ENCODE assay signal across 22 cellular contexts in genomic region chr6:164570791-164571190, GRCh38.
DNase-seq lines count a peak whose midpoint lies in the region; ATAC-seq lines count a peak whose summit lies in the region.
"Had no signal": no experiment of that assay in that cellular context is flagged by ENCODE, and none has a peak within 500 bp of the region (broad histone marks: within the 10 kb centered on the region; RNA-seq: fewer than 3 reads in every experiment).

No MANE protein-coding gene starts in this region.

- H3K4me2 ChIP-seq in neuronal stem cell (ENCODE audit: insufficient read depth, low read length, poor library complexity, severe bottlenecking) = no peak overlapping the region
- H3K4me2 ChIP-seq: BLaER1 had no signal

- H2BK120ac ChIP-seq in neuronal stem cell (ENCODE audit: low read depth, low read length) = no peak overlapping the region

- H2AK5ac ChIP-seq in neuronal stem cell (ENCODE audit: low read depth, low read length) = no peak overlapping the region

- no peak overlapping the region for H2BK15ac ChIP-seq in neuronal stem cell (ENCODE audit: low read length)

- no peak overlapping the region for H4K91ac ChIP-seq in neuronal stem cell (ENCODE audit: low read depth, low read length, poor library complexity)

- no peaks in the 10 kb centered on the region for H3K79me1 ChIP-seq in neuronal stem cell (ENCODE audit: low read depth, low read length)

- H2BK12ac ChIP-seq in neuronal stem cell (ENCODE audit: low read length) = no peak overlapping the region

- DNase-seq in RPMI7951 (ENCODE audit: low read depth) = peak; percentile 14
- DNase-seq in epidermal melanocyte (ENCODE audit: insufficient read length, low spot score) = peak; percentile 26
- DNase-seq in left kidney (ENCODE audit: low read depth, low spot score) = peak; percentile 22
- DNase-seq in neuronal stem cell (ENCODE audit: low spot score) = no peak
- DNase-seq in NCI-H1417 treated with DMSO at 0.1 percent for 48 hours (lab: John Stamatoyannopoulos, UW) = no peak
- DNase-seq: 8988T; ACHN; BE2C; C1 segment of cervical spinal cord; CD4-positive, CD25-positive, alpha-beta regulatory T cell; CD8-positive, alpha-beta T cell; COR-L47; DMS 273 treated with DMSO at 0.1 percent for 48 hours; DMS153; DMS53; DMS79; DND-41; EL; GDM1 had no signal

- H3K23ac ChIP-seq in neuronal stem cell (ENCODE audit: low read depth, low read length, poor library complexity) = no peak overlapping the region

- H3K36me3 ChIP-seq in neuronal stem cell (replicated peaks in 1 of 2; ENCODE audit: control insufficient read depth in 2 of 2, insufficient read depth in 2 of 2, low read length in 2 of 2) = no peaks in the 10 kb centered on the region
- H3K36me3 ChIP-seq: BE2C, BLaER1 had no signal

- no peak overlapping the region for H4K8ac ChIP-seq in neuronal stem cell (ENCODE audit: low read depth, low read length)

- ATAC-seq in HG03439 (IDR thresholded peaks at IDR 0.05; ENCODE audit: unreplicated experiment) = no peak
- ATAC-seq: CD8-positive, alpha-beta T cell; GM12878 had no signal

- H3K27me3 ChIP-seq in neuronal stem cell (ENCODE audit: control insufficient read depth in 3 of 3, insufficient read depth in 3 of 3, low read depth in 1 of 3, low read length in 3 of 3) = no peaks in the 10 kb centered on the region
- H3K27me3 ChIP-seq: BE2C, BLaER1 had no signal

- no peak overlapping the region for H2BK5ac ChIP-seq in neuronal stem cell (ENCODE audit: low read length)

- no peak overlapping the region for H3K18ac ChIP-seq in neuronal stem cell (ENCODE audit: low read length)

- no peak overlapping the region for H3K4me3 ChIP-seq in neuronal stem cell (ENCODE audit: low read length in 2 of 2)
- H3K4me3 ChIP-seq: BLaER1, GM12878 had no signal

- peaks cover 0 to 3% of the 10 kb centered on the region in 2 donors for H3K4me1 ChIP-seq in neuronal stem cell (ENCODE audit: control insufficient read depth in 2 of 2, insufficient read depth in 1 of 2, low read depth in 1 of 2, low read length in 2 of 2)
- H3K4me1 ChIP-seq: BE2C, BLaER1 had no signal

- no peak overlapping the region for H3K27ac ChIP-seq in neuronal stem cell (replicated peaks; ENCODE audit: low read length)
- H3K27ac ChIP-seq: BLaER1 had no signal

- no CpG with 5 or more reads among the region's 6 CpGs for WGBS in neuronal stem cell (ENCODE audit: extremely low coverage in 2 of 2, insufficient read length in 2 of 2, insufficient replicate concordance in 1 of 2), 2 donors

- no peak overlapping the region for H3K4ac ChIP-seq in neuronal stem cell (ENCODE audit: low read length)

- no peak overlapping the region for H3K14ac ChIP-seq in neuronal stem cell (ENCODE audit: low read length)

- no peak overlapping the region for H2AFZ ChIP-seq in neuronal stem cell (ENCODE audit: low read length)

- H3K9ac ChIP-seq in neuronal stem cell (ENCODE audit: low read depth, low read length, poor library complexity) = no peak overlapping the region
- H3K9ac ChIP-seq: BLaER1 had no signal

- H3K9me3 ChIP-seq in neuronal stem cell (replicated peaks in 1 of 2; ENCODE audit: control insufficient read depth in 2 of 2, insufficient read depth in 1 of 2, low read depth in 1 of 2, low read length in 2 of 2) = peaks cover 2 to 37% of the 10 kb centered on the region in 2 donors
- H3K9me3 ChIP-seq: BE2C, BLaER1 had no signal

Comparison
In these comparisons a context has a peak if more than half of its experiments do, and no peak if none do; other contexts are left out.
1. DNase-seq: peak in RPMI7951 (single experiment), epidermal melanocyte (single experiment) and left kidney (single experiment); none in neuronal stem cell (single experiment) and NCI-H1417 treated with DMSO at 0.1 percent for 48 hours (single experiment).